Comparison of ENCODE assay signal across 25 cellular contexts in the genomic region with DNA sequence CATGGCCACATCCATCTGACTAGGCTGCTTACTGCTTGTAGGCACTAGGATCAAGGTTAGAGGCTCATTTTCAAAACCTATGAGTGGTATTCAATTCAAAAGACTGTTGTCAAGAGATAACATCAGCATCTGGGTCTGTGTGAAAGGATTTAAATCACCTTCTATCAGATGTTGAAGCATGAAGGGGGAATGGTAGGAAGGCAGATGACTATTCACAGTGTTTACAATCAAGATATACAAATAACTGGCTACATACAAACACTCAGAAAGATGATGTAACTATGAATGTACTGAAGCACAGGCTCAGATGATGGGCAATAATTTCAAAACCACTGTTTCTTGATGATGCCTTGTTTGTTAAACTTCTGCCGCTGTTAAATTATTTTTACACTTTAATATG.
DNase-seq lines count a peak whose midpoint lies in the region; ATAC-seq and TF ChIP-seq lines count a peak whose summit lies in the region.
"Had no signal": no experiment of that assay in that cellular context is flagged by ENCODE, and none has a peak within 500 bp of the region (broad histone marks: within the 10 kb centered on the region; RNA-seq: fewer than 3 reads in every experiment).

No MANE protein-coding gene starts in this region.

- H3K4me1 ChIP-seq in smooth muscle cell (ENCODE audit: low read depth) (peaks cover 29% of the 10 kb centered on the region), HAP-1 (peaks cover 8% of the 10 kb centered on the region)

- no peaks in the 10 kb centered on the region for H3K27me3 ChIP-seq in smooth muscle cell (ENCODE audit: low read depth)
- H3K27me3 ChIP-seq in HAP-1 (ENCODE audit: low read depth): no peaks in the 10 kb centered on the region
- H3K27me3 ChIP-seq: stomach, upper lobe of right lung had no signal

- H3K79me2 ChIP-seq in smooth muscle cell (ENCODE audit: low read depth): peaks cover 93% of the 10 kb centered on the region

- peaks cover 44% of the 10 kb centered on the region for H3K4me1 Mint-ChIP-seq in activated T-cell treated with anti-CD3 and anti-CD28 coated beads, Interleukin-2, amount 50 U/mL, for 72 hours (ENCODE audit: low read depth)
- H3K4me1 Mint-ChIP-seq: central memory CD8-positive, alpha-beta T cell had no signal

- no peaks in the 10 kb centered on the region for H3K9me3 Mint-ChIP-seq in activated T-cell treated with anti-CD3 and anti-CD28 coated beads, Interleukin-2, amount 50 U/mL, for 72 hours
- H3K9me3 Mint-ChIP-seq: activated CD4-positive, alpha-beta T cell treated with anti-CD3 and anti-CD28 coated beads, Interleukin-2, amount 10 ng/mL, durations not matched to agents 7 days and 5 days; CD14-positive monocyte; central memory CD8-positive, alpha-beta T cell; IgD-negative memory B cell had no signal

- H2AFZ ChIP-seq in smooth muscle cell (ENCODE audit: low read depth): no peak overlapping the region

- WGBS in smooth muscle cell (ENCODE audit: low lambda C conversion rate): 83% methylated on average over 1 of the region's 1 CpG

- H3K27me3 Mint-ChIP-seq in activated T-cell treated with anti-CD3 and anti-CD28 coated beads, Interleukin-2, amount 50 U/mL, for 72 hours (ENCODE audit: low read depth): no peaks in the 10 kb centered on the region
- H3K27me3 Mint-ChIP-seq: activated CD4-positive, alpha-beta T cell treated with anti-CD3 and anti-CD28 coated beads, Interleukin-2, amount 10 ng/mL, durations not matched to agents 7 days and 5 days; central memory CD8-positive, alpha-beta T cell; IgD-negative memory B cell had no signal

- H3K4me3 ChIP-seq in fibroblast of mammary gland (ENCODE audit: control insufficient read depth, low read depth, low read length) (no peak overlapping the region), smooth muscle cell (no peak overlapping the region), HAP-1 (no peak overlapping the region)
- H3K4me3 ChIP-seq: prostate gland, SK-N-MC, stomach, upper lobe of right lung had no signal

- H3K27ac ChIP-seq in smooth muscle cell (ENCODE audit: low read depth): peak overlapping the region; percentile 33
- H3K27ac ChIP-seq: prostate gland, SK-N-MC, upper lobe of right lung had no signal

- no peaks in the 10 kb centered on the region for H3K9me3 ChIP-seq in smooth muscle cell (replicated peaks; ENCODE audit: low read depth)
- no peaks in the 10 kb centered on the region for H3K9me3 ChIP-seq in HAP-1
- H3K9me3 ChIP-seq: prostate gland, stomach, upper lobe of right lung had no signal

- H3F3A ChIP-seq in smooth muscle cell (ENCODE audit: low read depth): no peaks in the 10 kb centered on the region

- no peaks in the 10 kb centered on the region for H3K36me3 ChIP-seq in smooth muscle cell (ENCODE audit: low read depth)
- no peaks in the 10 kb centered on the region for H3K36me3 ChIP-seq in HAP-1 (replicated peaks)
- H3K36me3 ChIP-seq: prostate gland, stomach, upper lobe of right lung had no signal

- in situ Hi-C loops in HAP-1 (cut with MboI; ENCODE audit: low sequenced_read_pairs): loop anchor here (10.0 kb wide), 2 partner anchors 108 to 278 kb away; no protein-coding TSS in a partner anchor

- H4K20me1 ChIP-seq in smooth muscle cell (ENCODE audit: low read depth): peaks cover 54% of the 10 kb centered on the region

- no peak overlapping the region for H3K9ac ChIP-seq in smooth muscle cell (ENCODE audit: low read depth)

- H3K27ac Mint-ChIP-seq in activated T-cell treated with anti-CD3 and anti-CD28 coated beads, Interleukin-2, amount 50 U/mL, for 72 hours: no peak overlapping the region
- H3K27ac Mint-ChIP-seq: activated CD4-positive, alpha-beta T cell treated with anti-CD3 and anti-CD28 coated beads, Interleukin-2, amount 10 ng/mL, durations not matched to agents 7 days and 5 days; CD14-positive monocyte had no signal

- H3K4me2 ChIP-seq in smooth muscle cell: no peak overlapping the region

- ATAC-seq in activated T-cell treated with anti-CD3 and anti-CD28 coated beads, Interleukin-2, amount 50 U/mL, for 72 hours (replicated peaks in 1 of 2): peak; percentile 67 to 73
- no peak for ATAC-seq in HG03159 (IDR thresholded peaks at IDR 0.05; ENCODE audit: unreplicated experiment)
- ATAC-seq: upper lobe of right lung had no signal

- TF ChIP-seq CTCF in fibroblast of mammary gland (conservative IDR thresholded peaks at IDR 0.05; ENCODE audit: control insufficient read depth, insufficient read depth, low read depth, low read length) (no peak), smooth muscle cell (IDR thresholded peaks at IDR 0.05; ENCODE audit: borderline replicate concordance, insufficient read depth, poor library complexity, severe bottlenecking) (no peak)

- H3K36me3 Mint-ChIP-seq in activated T-cell treated with anti-CD3 and anti-CD28 coated beads, Interleukin-2, amount 50 U/mL, for 72 hours (ENCODE audit: insufficient read depth in 2 of 2): no peaks in the 10 kb centered on the region

- no peak overlapping the region for H3K4me3 Mint-ChIP-seq in activated T-cell treated with anti-CD3 and anti-CD28 coated beads, Interleukin-2, amount 50 U/mL, for 72 hours
- H3K4me3 Mint-ChIP-seq: activated CD4-positive, alpha-beta T cell treated with anti-CD3 and anti-CD28 coated beads, Interleukin-2, amount 10 ng/mL, durations not matched to agents 7 days and 5 days; CD14-positive monocyte; central memory CD8-positive, alpha-beta T cell; IgD-negative memory B cell had no signal

- no peak for DNase-seq in activated T-cell treated with anti-CD3 and anti-CD28 coated beads, Interleukin-2, amount 50 U/mL, for 72 hours
- DNase-seq in activated T-cell treated with anti-CD3 and anti-CD28 coated beads for 4 hours (no peak), SW480 (ENCODE audit: low spot score) (peak; percentile 11), fibroblast of mammary gland (ENCODE audit: low read depth) (peak; percentile 26), smooth muscle cell (lab: John Stamatoyannopoulos, UW; ENCODE audit: unreplicated experiment) (no peak), NCI-H510A treated with DMSO at 0.1 percent for 48 hours (lab: John Stamatoyannopoulos, UW) (no peak), HAP-1 (ENCODE audit: low spot score in 2 of 2) (no peak)
- DNase-seq: activated CD4-positive, alpha-beta T cell treated with anti-CD3 and anti-CD28 coated beads, Interleukin-2, amount 10 ng/mL, durations not matched to agents 7 days and 5 days; activated gamma-delta T cell treated with Interleukin-2 at 50 U/mL for 16 hours; anterior cingulate cortex; DMS 273 treated with DMSO at 0.1 percent for 48 hours; GOT3; hippocampal formation; kidney; NCI-H187; NCI-H446 treated with DMSO at 0.1 percent for 48 hours; stimulated activated CD4-positive, alpha-beta T cell treated with anti-CD3 and anti-CD28 coated beads, Interleukin-4, amount 100 ng/mL, for 1 hour; stomach; upper lobe of right lung had no signal

Comparison
In these comparisons a context has a peak if more than half of its experiments do, and no peak if none do; other contexts are left out.
1. DNase-seq: peak in SW480 (single experiment) and fibroblast of mammary gland (single experiment); none in activated T-cell treated with anti-CD3 and anti-CD28 coated beads, Interleukin-2, amount 50 U/mL, for 72 hours (0 of 2), activated T-cell treated with anti-CD3 and anti-CD28 coated beads for 4 hours (single experiment), smooth muscle cell (single experiment), NCI-H510A treated with DMSO at 0.1 percent for 48 hours (single experiment) and HAP-1 (0 of 2).